In genomic region chr1:22786719-22787489, GRCh38 we compare ENCODE assay signal across 1 cellular context.
TF ChIP-seq lines count a peak whose summit lies in the region.

No MANE protein-coding gene starts in this region.

TF ChIP-seq in H1, 55 proteins besides CTCF, POLR2A, EP300 and RAD21 (continued from another document):
- TF ChIP-seq MAX (IDR thresholded peaks at IDR 0.05) = no peak
- TF ChIP-seq SP2 (IDR thresholded peaks at IDR 0.05; ENCODE audit: low read length) = no peak
- no peak for TF ChIP-seq MAFK (IDR thresholded peaks at IDR 0.05; ENCODE audit: low read depth, low read length)
TF ChIP-seq in H1: peak in this region for 0.
